ENCODE assay signal across 1 cellular context in the genomic region with DNA sequence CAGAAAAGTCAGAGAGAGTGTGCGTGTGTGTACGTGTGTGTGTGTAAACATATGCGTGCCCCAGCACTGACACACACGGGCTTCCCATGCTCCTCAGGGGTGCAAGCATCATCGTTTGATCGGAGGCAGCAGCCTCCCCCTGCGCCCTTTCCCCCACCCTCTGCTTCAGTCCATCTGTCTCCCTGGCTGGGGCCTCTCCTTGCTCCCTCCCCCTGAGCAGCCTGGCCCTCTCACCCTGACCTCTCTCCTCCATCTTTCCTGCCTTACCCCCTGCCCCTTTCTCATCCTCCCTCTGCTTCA.
TF ChIP-seq lines count a peak whose summit lies in the region.

No MANE protein-coding gene starts in this region.

TF ChIP-seq in K562, 482 proteins besides CTCF, POLR2A, EP300 and RAD21:
- TF ChIP-seq, protein P1, sequence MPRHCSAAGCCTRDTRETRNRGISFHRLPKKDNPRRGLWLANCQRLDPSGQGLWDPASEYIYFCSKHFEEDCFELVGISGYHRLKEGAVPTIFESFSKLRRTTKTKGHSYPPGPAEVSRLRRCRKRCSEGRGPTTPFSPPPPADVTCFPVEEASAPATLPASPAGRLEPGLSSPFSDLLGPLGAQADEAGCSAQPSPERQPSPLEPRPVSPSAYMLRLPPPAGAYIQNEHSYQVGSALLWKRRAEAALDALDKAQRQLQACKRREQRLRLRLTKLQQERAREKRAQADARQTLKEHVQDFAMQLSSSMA (CRISPR knock-in tag; IDR thresholded peaks at IDR 0.05) = no peak
- no peak for TF ChIP-seq NCOA6 (IDR thresholded peaks at IDR 0.05)
- TF ChIP-seq TAF1 (IDR thresholded peaks at IDR 0.05; ENCODE audit: control insufficient read depth, extremely low read depth, insufficient read depth, low read length, severe bottlenecking) = no peak
- no peak for TF ChIP-seq TCFL5 (CRISPR knock-in tag; conservative IDR thresholded peaks at IDR 0.05)
- no peak for TF ChIP-seq RBM25 (IDR thresholded peaks at IDR 0.05; ENCODE audit: low read depth, low read length, severe bottlenecking)
